ENCODE assay signal across 12 cellular contexts in the genomic region with DNA sequence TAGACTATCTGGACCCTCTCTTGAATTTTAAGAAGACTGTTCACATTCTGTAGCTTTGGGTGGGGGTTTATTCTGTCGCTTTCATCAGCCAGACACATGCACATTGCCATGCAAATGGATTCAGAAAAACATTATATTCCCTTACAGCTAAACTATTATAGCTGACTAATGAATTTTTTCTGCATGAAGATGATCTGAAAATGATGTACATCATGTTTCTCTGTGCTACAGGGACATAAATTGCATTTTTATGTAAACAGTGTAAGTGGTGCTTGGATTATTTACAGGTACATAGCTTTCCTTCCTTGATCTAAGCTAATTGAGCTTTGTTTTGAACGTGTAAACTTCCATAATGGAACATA. TPM values are rescaled to one million over a fixed set of nuclear protein-coding genes. Genes with fewer than 3 reads are reported as not detected.
DNase-seq lines count a peak whose midpoint lies in the region; ATAC-seq, FAIRE-seq and TF ChIP-seq lines count a peak whose summit lies in the region.
"Had no signal": no experiment of that assay in that cellular context is flagged by ENCODE, and none has a peak within 500 bp of the region (broad histone marks: within the 10 kb centered on the region; RNA-seq: fewer than 3 reads in every experiment).

No MANE protein-coding gene starts in this region.

- H3K79me2 ChIP-seq in endothelial cell of umbilical vein (ENCODE audit: control insufficient read depth, insufficient read depth, low read length) (peaks cover 54% of the 10 kb centered on the region), neural progenitor cell (ENCODE audit: low read depth) (no peaks in the 10 kb centered on the region)

- H3K9me3 ChIP-seq in endothelial cell of umbilical vein (replicated peaks; ENCODE audit: control insufficient read depth, insufficient read depth, low read length) (no peaks in the 10 kb centered on the region), neural progenitor cell (ENCODE audit: low read depth) (no peaks in the 10 kb centered on the region), pancreas (no peaks in the 10 kb centered on the region)
- H3K9me3 ChIP-seq: body of pancreas had no signal

- FAIRE-seq in endothelial cell of umbilical vein (lab: Jason Lieb, UNC) (no peak), pancreas (lab: Jason Lieb, UNC) (no peak)

- peak overlapping the region; percentile 91 for H3K4me2 ChIP-seq in endothelial cell of umbilical vein (ENCODE audit: insufficient read depth, low read length)
- no peak overlapping the region for H3K4me2 ChIP-seq in neural progenitor cell

- no peaks in the 10 kb centered on the region for H3K9me1 ChIP-seq in endothelial cell of umbilical vein (replicated peaks; ENCODE audit: control insufficient read depth, extremely low read depth, insufficient read depth, low read length)

- H3K4me3 ChIP-seq in AG09309 (ENCODE audit: control insufficient read depth, low read depth, low read length) (peak overlapping the region; percentile 95), endothelial cell of umbilical vein (replicated peaks in 1 of 3; ENCODE audit: insufficient read depth in 1 of 3, low read depth in 1 of 3, low read length in 3 of 3) (peak overlapping the region; percentile 72 to 92 (median 80)), neural progenitor cell (no peak overlapping the region), pancreas (peak overlapping the region in 2 of 4 donors; percentile 63 to 70)

- H3K27ac Mint-ChIP-seq in neural progenitor cell: no peak overlapping the region
- H3K27ac Mint-ChIP-seq: CD8-positive, alpha-beta memory T cell had no signal

- no peaks in the 10 kb centered on the region for H3K27me3 ChIP-seq in endothelial cell of umbilical vein (ENCODE audit: control insufficient read depth in 2 of 2, insufficient read depth in 2 of 2, low read length in 2 of 2)
- H3K27me3 ChIP-seq in neural progenitor cell: peaks cover 45% of the 10 kb centered on the region
- H3K27me3 ChIP-seq in pancreas: no peaks in the 10 kb centered on the region
- H3K27me3 ChIP-seq: body of pancreas had no signal

- H2AFZ ChIP-seq in endothelial cell of umbilical vein (ENCODE audit: low read depth, low read length) (no peak overlapping the region), neural progenitor cell (replicated peaks) (no peak overlapping the region)

- H3K27ac ChIP-seq in endothelial cell of umbilical vein (ENCODE audit: insufficient read depth, low read depth, low read length) (peak overlapping the region; percentile 81), neural progenitor cell (no peak overlapping the region), pancreas (no peak overlapping the region)

- no peak for TF ChIP-seq POLR2A in endothelial cell of umbilical vein (IDR thresholded peaks at IDR 0.05; ENCODE audit: low read depth, low read length)

- 66% methylated on average over 2 of the region's 2 CpGs for WGBS in pancreas, 2 donors

- DNase-seq in AG09309 (ENCODE audit: low read depth) (no peak), NCI-H526 (lab: John Stamatoyannopoulos, UW) (peak; percentile 76 to 78), endothelial cell of umbilical vein (ENCODE audit: low read depth, low spot score) (peak; percentile 53), neural progenitor cell (ENCODE audit: low spot score) (no peak), pancreas (no peak), GM10248 (ENCODE audit: extremely low spot score) (no peak)
- DNase-seq: CD8-positive, alpha-beta memory T cell; stimulated activated CD4-positive, alpha-beta T cell treated with anti-CD3 and anti-CD28 coated beads, Interleukin-15, amount 100 ng/mL, for 24 hours; stimulated activated naive CD8-positive, alpha-beta T cell treated with anti-CD3 and anti-CD28 coated beads, Interleukin-15, Interleukin-2, amounts not matched to agents 100 U/mL and 50 U/mL, for 24 hours had no signal

- peak overlapping the region; percentile 92 for H3K9ac ChIP-seq in endothelial cell of umbilical vein (replicated peaks; ENCODE audit: extremely low read depth, insufficient read depth, low read length)
- no peak overlapping the region for H3K9ac ChIP-seq in neural progenitor cell

- H3K9me3 Mint-ChIP-seq in neural progenitor cell: no peaks in the 10 kb centered on the region
- H3K9me3 Mint-ChIP-seq: CD8-positive, alpha-beta memory T cell had no signal

- intact Hi-C loops in endothelial cell of umbilical vein (cut with micrococcal nuclease): loop anchor here (2.0 to 10.0 kb wide), 4 partner anchors 149 to 501 kb away; partner anchors contain the start of genes CAPZA2, CAV1 and TES
- intact Hi-C loops in pancreas (cut with DNase I): loop anchor here in 1 of 3 donors (5.0 kb wide), 1 partner anchor 114 kb away; no protein-coding TSS in a partner anchor

- BruUV-seq in endothelial cell of umbilical vein (replicated peaks; lab: Mats Ljungman, UMichigan): no TSS peak

- H4K20me1 ChIP-seq in endothelial cell of umbilical vein (replicated peaks; ENCODE audit: control insufficient read depth, extremely low read depth, insufficient read depth, low read length) (no peaks in the 10 kb centered on the region), neural progenitor cell (ENCODE audit: low read depth) (no peaks in the 10 kb centered on the region)

- POLR2A ChIA-PET in endothelial cell of umbilical vein (lab: Charles Lee): no interaction called here
- POLR2A ChIA-PET in GM10248 (lab: Yijun Ruan, JAX): no interaction called here

- no peaks in the 10 kb centered on the region for H3K36me3 Mint-ChIP-seq in neural progenitor cell
- H3K36me3 Mint-ChIP-seq: CD8-positive, alpha-beta memory T cell had no signal

- TF ChIP-seq CTCF in AG09309 (IDR thresholded peaks at IDR 0.05; ENCODE audit: control insufficient read depth, insufficient read depth, low read depth, low read length, missing control alignments) (no peak), endothelial cell of umbilical vein (IDR thresholded peaks at IDR 0.05; ENCODE audit: extremely low read depth in 1 of 2, insufficient read depth in 1 of 2, low read depth in 1 of 2, low read length in 2 of 2) (no peak), neural progenitor cell (IDR thresholded peaks at IDR 0.05) (no peak), pancreas (IDR thresholded peaks at IDR 0.05) (no peak), GM10248 (IDR thresholded peaks at IDR 0.05; ENCODE audit: control extremely low read depth, extremely low read depth, low read depth, missing control alignments) (no peak)

- dilution Hi-C loops in endothelial cell of umbilical vein (cut with MboI; ENCODE audit: extremely low pct_ligation_motif_present, low sequenced_read_pairs): no loop called here

- no peaks in the 10 kb centered on the region for H3K36me3 ChIP-seq in endothelial cell of umbilical vein (ENCODE audit: control insufficient read depth in 2 of 2, extremely low read depth in 1 of 2, insufficient read depth in 2 of 2, low read length in 2 of 2)
- H3K36me3 ChIP-seq in neural progenitor cell: no peaks in the 10 kb centered on the region
- no peaks in the 10 kb centered on the region for H3K36me3 ChIP-seq in pancreas

- H3K27me3 Mint-ChIP-seq in neural progenitor cell (ENCODE audit: insufficient read depth, low read depth): peaks cover 23% of the 10 kb centered on the region

- no peaks in the 10 kb centered on the region for H3F3A ChIP-seq in neural progenitor cell (ENCODE audit: low read depth)

- H3K4me3 Mint-ChIP-seq in neural progenitor cell: peak overlapping the region; percentile 86

- CTCF ChIA-PET in endothelial cell of umbilical vein (lab: Charles Lee) (interaction anchor here (1.1 to 10.4 kb wide), 10 partner anchors 13 to 114 kb away, joined by 3 to 113 read pairs (median 13); no protein-coding TSS in a partner anchor), GM10248 (lab: Yijun Ruan, JAX) (interaction anchor here (0.6 to 3.6 kb wide), 4 partner anchors 71 to 130 kb away, joined by 3 to 14 read pairs (median 4); no protein-coding TSS in a partner anchor)

- no peak for ATAC-seq in pancreas
- no peak for ATAC-seq in GM21526 (IDR thresholded peaks at IDR 0.05; ENCODE audit: low FRiP score, unreplicated experiment)
- no peak for ATAC-seq in GM18498 (IDR thresholded peaks at IDR 0.05; ENCODE audit: unreplicated experiment)
- ATAC-seq: stimulated activated naive CD8-positive, alpha-beta T cell treated with anti-CD3 and anti-CD28 coated beads, Interleukin-15, Interleukin-2, amounts not matched to agents 100 U/mL and 50 U/mL, for 24 hours had no signal

- peaks cover 13% of the 10 kb centered on the region for H3K4me1 Mint-ChIP-seq in neural progenitor cell

- H3K4me1 ChIP-seq in endothelial cell of umbilical vein (ENCODE audit: control insufficient read depth, extremely low read depth, insufficient read depth, low read length) (peaks cover 31% of the 10 kb centered on the region), neural progenitor cell (peaks cover 6% of the 10 kb centered on the region), pancreas (peaks cover 0 to 15% (median 4%) of the 10 kb centered on the region in 3 donors)

TF ChIP-seq in endothelial cell of umbilical vein, 7 proteins besides CTCF, POLR2A, EP300 and RAD21:
- no peak for TF ChIP-seq JUN (IDR thresholded peaks at IDR 0.05; ENCODE audit: borderline replicate concordance, insufficient read depth, insufficient read length, low read depth)
- no peak for TF ChIP-seq POLR2AphosphoS5 (IDR thresholded peaks at IDR 0.05; ENCODE audit: insufficient read depth, low read depth, low read length)
- no peak for TF ChIP-seq FOS (IDR thresholded peaks at IDR 0.05; ENCODE audit: borderline replicate concordance, insufficient read depth, low read length)
- no peak for TF ChIP-seq MYC (IDR thresholded peaks at IDR 0.05; ENCODE audit: low read depth, low read length)
- TF ChIP-seq EZH2 (IDR thresholded peaks at IDR 0.05; ENCODE audit: borderline replicate concordance, low read depth, low read length, severe bottlenecking): no peak
- TF ChIP-seq GATA2 (IDR thresholded peaks at IDR 0.05; ENCODE audit: insufficient read depth, insufficient read length, low read depth, low read length): no peak
- no peak for TF ChIP-seq MAX (IDR thresholded peaks at IDR 0.05; ENCODE audit: insufficient read depth, insufficient read length)

RNA-seq across cellular contexts. Expression of gene MET, which starts 1.5 kb away (rescaled TPM):
- total RNA-seq in endothelial cell of umbilical vein (44.5 and 52.0 TPM in 2 replicates), neural progenitor cell (ENCODE audit: low replicate concordance) (7.0 and 8.4 TPM in 2 replicates), pancreas (10 to 100 TPM; 10.7 to 23.5 (median 17.9) TPM)
- polyA plus RNA-seq in endothelial cell of umbilical vein (17.3 and 21.1 TPM in 2 replicates), pancreas (1 to 10 TPM; 2.0 to 2.7 TPM)
- polyA plus RNA-seq in endothelial cell of umbilical vein (2011; cell fraction: cytosol; rRNA removed): 14.8 and 15.4 TPM in 2 replicates
- 22.6 and 27.7 TPM in 2 replicates for polyA plus RNA-seq in endothelial cell of umbilical vein (2011; cell fraction: nucleus; rRNA removed)
- polyA plus RNA-seq in endothelial cell of umbilical vein (2012): 25.9 and 41.7 TPM in 2 replicates
- 124 and 136 TPM in 2 replicates for polyA minus RNA-seq in endothelial cell of umbilical vein
- 60.3 TPM for polyA minus RNA-seq in endothelial cell of umbilical vein (2011; cell fraction: cytosol; rRNA and poly(A)+ RNA removed)
- 95.6 and 142 TPM in 2 replicates for polyA minus RNA-seq in endothelial cell of umbilical vein (2011; cell fraction: nucleus; rRNA and poly(A)+ RNA removed)
- polyA plus RNA-seq: CD8-positive, alpha-beta memory T cell had no signal

Comparison
In these comparisons a context has a peak if more than half of its experiments do, and no peak if none do; other contexts are left out.
1. DNase-seq: peak in NCI-H526 (2 of 2) and endothelial cell of umbilical vein (single experiment); none in AG09309 (single experiment), neural progenitor cell (single experiment), pancreas (0 of 6) and GM10248 (single experiment).